Comparison of ENCODE assay signal across 19 cellular contexts in the genomic region with DNA sequence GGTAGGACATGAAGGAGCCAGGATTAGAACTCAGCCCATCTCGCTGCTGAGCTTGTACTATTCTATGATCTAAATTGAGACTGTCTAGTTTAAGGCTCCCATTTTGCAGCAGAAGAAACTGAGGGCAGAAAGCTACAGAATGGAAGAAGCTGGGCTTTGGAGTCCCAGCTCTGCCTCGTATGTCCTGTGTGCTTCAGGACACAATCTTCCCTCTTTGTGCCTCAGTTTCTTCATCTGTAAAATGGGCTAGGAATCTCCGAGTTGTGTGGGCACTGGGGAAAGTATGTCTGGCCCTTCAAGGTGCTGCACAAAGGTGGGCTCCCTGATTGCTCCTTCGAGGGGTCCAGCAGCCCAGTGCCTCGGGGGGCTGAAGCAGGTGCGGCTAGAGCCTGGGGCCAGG. TPM values are rescaled to one million over a fixed set of nuclear protein-coding genes. Genes with fewer than 3 reads are reported as not detected.
A peak's percentile ranks its signal among the peaks of the same experiment; 100 is the strongest.
DNase-seq lines count a peak whose midpoint lies in the region; TF ChIP-seq lines count a peak whose summit lies in the region.
"Had no signal": no experiment of that assay in that cellular context is flagged by ENCODE, and none has a peak within 500 bp of the region (broad histone marks: within the 10 kb centered on the region; RNA-seq: fewer than 3 reads in every experiment).

No MANE protein-coding gene starts in this region.

- peaks cover 16% of the 10 kb centered on the region for H3K9me3 Mint-ChIP-seq in glutamatergic neuron (ENCODE audit: unreplicated experiment)

- H3K9ac ChIP-seq in mucosa of rectum (ENCODE audit: low read depth in 1 of 2, low read length in 2 of 2): no peak overlapping the region

- peaks cover 28% of the 10 kb centered on the region for H3K27me3 Mint-ChIP-seq in glutamatergic neuron (ENCODE audit: unreplicated experiment)
- H3K27me3 Mint-ChIP-seq: CD8-positive, alpha-beta memory T cell had no signal

- H3K36me3 ChIP-seq in cardiac muscle cell (no peaks in the 10 kb centered on the region), mucosa of rectum (ENCODE audit: control insufficient read depth in 2 of 2, insufficient read depth in 2 of 2, low read length in 2 of 2) (no peaks in the 10 kb centered on the region), WERI-Rb-1 (no peaks in the 10 kb centered on the region; the same call in none of the 2 replicates)

- H3K27ac ChIP-seq in cardiac muscle cell (peak overlapping the region; percentile 47), caudate nucleus (ENCODE audit: low read depth, low read length) (peak overlapping the region; percentile 64), mucosa of rectum (ENCODE audit: low read depth in 2 of 2, low read length in 2 of 2) (peak overlapping the region; percentile 2 to 48), temporal lobe (ENCODE audit: low read depth, low read length) (peak overlapping the region; percentile 48), WERI-Rb-1 (no peak overlapping the region)
- H3K27ac ChIP-seq: RWPE1 had no signal

- no peaks in the 10 kb centered on the region for H3K9me3 ChIP-seq in cardiac muscle cell (ENCODE audit: low read depth)
- no peaks in the 10 kb centered on the region for H3K9me3 ChIP-seq in mucosa of rectum (ENCODE audit: control insufficient read depth in 2 of 2, low read length in 2 of 2)
- no peaks in the 10 kb centered on the region for H3K9me3 ChIP-seq in WERI-Rb-1 (ENCODE audit: severe bottlenecking)

- TF ChIP-seq CTCF in cardiac muscle cell (IDR thresholded peaks at IDR 0.05; ENCODE audit: low read depth, low read length) (no peak), glutamatergic neuron (IDR thresholded peaks at IDR 0.05; ENCODE audit: partially characterized antibody, unreplicated experiment) (no peak), WERI-Rb-1 (IDR thresholded peaks at IDR 0.05; ENCODE audit: low read depth, low read length) (no peak)

- peaks cover 5% of the 10 kb centered on the region for H3K36me3 Mint-ChIP-seq in glutamatergic neuron (ENCODE audit: unreplicated experiment)

- peaks cover 22% of the 10 kb centered on the region for H3K4me1 ChIP-seq in cardiac muscle cell (ENCODE audit: low read depth)
- no peaks in the 10 kb centered on the region for H3K4me1 ChIP-seq in mucosa of rectum (ENCODE audit: control insufficient read depth in 2 of 2, insufficient read depth in 2 of 2, low read length in 2 of 2)

- H3K27me3 ChIP-seq in cardiac muscle cell (no peaks in the 10 kb centered on the region), mucosa of rectum (ENCODE audit: control insufficient read depth in 2 of 2, insufficient read depth in 2 of 2, low read length in 2 of 2) (no peaks in the 10 kb centered on the region), WERI-Rb-1 (ENCODE audit: insufficient read depth, low read depth, severe bottlenecking) (no peaks in the 10 kb centered on the region)

- intact Hi-C loops in cardiac septum (cut with DNase I): no loop called here

- H3K4me3 ChIP-seq in cardiac muscle cell (no peak overlapping the region), mucosa of rectum (ENCODE audit: low read length in 2 of 2) (no peak overlapping the region), WERI-Rb-1 (ENCODE audit: low read depth, low read length) (no peak overlapping the region)

- H3K4me1 Mint-ChIP-seq in glutamatergic neuron (ENCODE audit: low read depth, unreplicated experiment): peaks cover 26% of the 10 kb centered on the region

- H3K27ac Mint-ChIP-seq in glutamatergic neuron (ENCODE audit: unreplicated experiment): no peak overlapping the region
- H3K27ac Mint-ChIP-seq: B cell had no signal

- no peak overlapping the region for H3K4me3 Mint-ChIP-seq in glutamatergic neuron (ENCODE audit: unreplicated experiment)
- H3K4me3 Mint-ChIP-seq: B cell; CD8-positive, alpha-beta memory T cell had no signal

- DNase-seq in cardiac muscle cell (ENCODE audit: low read depth in 1 of 2, low spot score in 1 of 2): no peak
- DNase-seq in cardiac septum (ENCODE audit: low spot score): no peak
- no peak for DNase-seq in caudate nucleus (lab: John Stamatoyannopoulos, UW)
- no peak for DNase-seq in glutamatergic neuron
- no peak for DNase-seq in WERI-Rb-1
- DNase-seq in OCI-M1 (lab: John Stamatoyannopoulos, UW): no peak
- DNase-seq: 8988T; CD8-positive, alpha-beta memory T cell; DMS79; KG1; NCI-H1694 treated with DMSO at 0.1 percent for 48 hours; NCI-H524; NCI-H82; PC-3; SIG-M5 had no signal

RNA-seq across cellular contexts. Expression of a gene that starts 20.7 kb away (rescaled TPM):
- total RNA-seq in cardiac muscle cell (34.9 and 42.9 TPM in 2 replicates), cardiac septum (10.4 TPM), temporal lobe (23.1 TPM), glutamatergic neuron (ENCODE audit: unreplicated experiment) (106 TPM)
- polyA plus RNA-seq in cardiac muscle cell: 24.6 and 29.9 TPM in 2 replicates
